ENCODE assay signal across 30 cellular contexts in the genomic region with DNA sequence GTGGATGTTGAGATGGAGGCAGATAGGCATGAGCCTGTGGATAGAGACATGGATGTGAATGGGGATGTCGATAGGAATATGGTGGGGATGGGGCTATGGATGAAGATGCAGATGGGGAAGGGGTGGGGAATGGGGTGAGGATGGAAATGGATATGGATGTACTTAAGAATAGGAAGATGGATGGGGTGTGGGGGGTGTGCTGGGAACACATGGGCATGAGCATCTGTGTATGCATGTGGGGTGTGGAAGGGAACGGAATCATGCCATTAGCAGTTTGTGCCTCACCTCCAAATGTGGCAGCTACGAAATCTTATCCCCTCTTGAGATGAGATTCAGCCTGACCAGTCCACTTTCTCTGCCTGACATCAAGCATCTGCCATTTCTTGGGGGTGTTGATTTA.
"Had no signal": no experiment of that assay in that cellular context is flagged by ENCODE, and none has a peak within 500 bp of the region (broad histone marks: within the 10 kb centered on the region; RNA-seq: fewer than 3 reads in every experiment).

No MANE protein-coding gene starts in this region.

- FAIRE-seq: pancreas had no signal

- ATAC-seq: naive thymus-derived CD4-positive, alpha-beta T cell; natural killer cell; pancreas; right cardiac atrium; sciatic nerve; stimulated activated memory B cell treated with anti-CD40 and anti-IgM and Interleukin-4, amounts not matched to agents 10 μg/mL and 1 μg/mL and 100 μg/mL, for 72 hours; stimulated activated naive CD8-positive, alpha-beta T cell treated with anti-CD3 and anti-CD28 coated beads, Interleukin-15, amount 100 ng/mL, for 72 hours; stimulated activated naive CD8-positive, alpha-beta T cell treated with anti-CD3 and anti-CD28 coated beads, Interleukin-15, Interleukin-2, amounts not matched to agents 100 U/mL and 50 U/mL, for 24 hours; upper lobe of right lung had no signal

- H3K4me3 Mint-ChIP-seq: naive thymus-derived CD4-positive, alpha-beta T cell; natural killer cell; nephron; neural progenitor cell; stimulated activated memory B cell treated with anti-CD40 and anti-IgM and Interleukin-4, amounts not matched to agents 10 μg/mL and 1 μg/mL and 100 μg/mL, for 72 hours; stimulated activated naive CD8-positive, alpha-beta T cell treated with anti-CD3 and anti-CD28 coated beads, Interleukin-15, amount 100 ng/mL, for 72 hours; type B pancreatic cell had no signal

- H3K27me3 Mint-ChIP-seq: stimulated activated memory B cell treated with anti-CD40 and anti-IgM and Interleukin-4, amounts not matched to agents 10 μg/mL and 1 μg/mL and 100 μg/mL, for 72 hours had no signal

- H3K4me1 Mint-ChIP-seq: natural killer cell; neural progenitor cell; stimulated activated memory B cell treated with anti-CD40 and anti-IgM and Interleukin-4, amounts not matched to agents 10 μg/mL and 1 μg/mL and 100 μg/mL, for 72 hours had no signal

- H3K9me3 Mint-ChIP-seq: natural killer cell; nephron; neural progenitor cell; stimulated activated memory B cell treated with anti-CD40 and anti-IgM and Interleukin-4, amounts not matched to agents 10 μg/mL and 1 μg/mL and 100 μg/mL, for 72 hours; stimulated activated naive CD8-positive, alpha-beta T cell treated with anti-CD3 and anti-CD28 coated beads, Interleukin-15, amount 100 ng/mL, for 72 hours; type B pancreatic cell had no signal

- H3K27ac Mint-ChIP-seq: natural killer cell; nephron; neural progenitor cell; stimulated activated memory B cell treated with anti-CD40 and anti-IgM and Interleukin-4, amounts not matched to agents 10 μg/mL and 1 μg/mL and 100 μg/mL, for 72 hours; stimulated activated naive CD8-positive, alpha-beta T cell treated with anti-CD3 and anti-CD28 coated beads, Interleukin-15, amount 100 ng/mL, for 72 hours; type B pancreatic cell had no signal

- H3K27me3 ChIP-seq: neural progenitor cell, pancreas, spleen, suprapubic skin, testis, tibial artery, transverse colon, upper lobe of right lung, uterus had no signal

- H3K4me1 ChIP-seq: neural progenitor cell, pancreas, prostate gland, suprapubic skin, uterus had no signal

- DNase-seq: naive thymus-derived CD4-positive, alpha-beta T cell; natural killer cell; occipital lobe; pancreas; retina; right cardiac atrium; spleen; stimulated activated CD4-positive, alpha-beta T cell treated with anti-CD3 and anti-CD28 coated beads, Interleukin-12 subunit alpha, Interleukin-12 subunit beta, amount 100 ng/mL, for 4 hours; stimulated activated CD4-positive, alpha-beta T cell treated with anti-CD3 and anti-CD28 coated beads, Interleukin-1b, Interleukin-23, amount 100 ng/mL, for 48 hours; stimulated activated CD4-positive, alpha-beta T cell treated with anti-CD3 and anti-CD28 coated beads, Interleukin-4, amount 100 ng/mL, for 1 hour; stimulated activated CD4-positive, alpha-beta T cell treated with anti-CD3 and anti-CD28 coated beads, Interleukin-4, amount 100 ng/mL, for 4 hours; stimulated activated CD8-positive, alpha-beta memory T cell treated with anti-CD3 and anti-CD28 coated beads, Interleukin-4, amount 100 ng/mL, for 48 hours; stimulated activated naive CD4-positive, alpha-beta T cell; stimulated activated naive CD8-positive, alpha-beta T cell treated with anti-CD3 and anti-CD28 coated beads, Interleukin-15, amount 100 ng/mL, for 72 hours; stimulated activated naive CD8-positive, alpha-beta T cell treated with anti-CD3 and anti-CD28 coated beads, Interleukin-15, Interleukin-2, amounts not matched to agents 100 U/mL and 50 U/mL, for 24 hours; substantia nigra; testis; tibial artery; transverse colon; upper lobe of right lung; uterus had no signal

- H3K36me3 Mint-ChIP-seq: natural killer cell; neural progenitor cell; stimulated activated memory B cell treated with anti-CD40 and anti-IgM and Interleukin-4, amounts not matched to agents 10 μg/mL and 1 μg/mL and 100 μg/mL, for 72 hours; type B pancreatic cell had no signal

- H3K9me3 ChIP-seq: pancreas, prostate gland, spleen, suprapubic skin, testis, tibial artery, transverse colon, upper lobe of right lung, uterus had no signal

- H3K36me3 ChIP-seq: neural progenitor cell, pancreas, prostate gland, spleen, suprapubic skin, tibial artery, transverse colon, upper lobe of right lung, uterus had no signal

- H3K27ac ChIP-seq: neural progenitor cell, pancreas, prostate gland, skin epidermis, spleen, suprapubic skin, testis, tibial artery, transverse colon, upper lobe of right lung, uterus had no signal

- H3K4me3 ChIP-seq: neural progenitor cell, pancreas, prostate gland, skin epidermis, smooth muscle cell, spleen, suprapubic skin, testis, tibial artery, transverse colon, upper lobe of right lung, uterus had no signal
